In genomic region chr5:16681761-16682335, GRCh38 we compare ENCODE assay signal across 23 cellular contexts.
A peak's percentile ranks its signal among the peaks of the same experiment; 100 is the strongest.
DNase-seq lines count a peak whose midpoint lies in the region; ATAC-seq and TF ChIP-seq lines count a peak whose summit lies in the region.
"Had no signal": no experiment of that assay in that cellular context is flagged by ENCODE, and none has a peak within 500 bp of the region (broad histone marks: within the 10 kb centered on the region; RNA-seq: fewer than 3 reads in every experiment).

No MANE protein-coding gene starts in this region.

- no peaks in the 10 kb centered on the region for H3K9me3 Mint-ChIP-seq in nephron progenitor cell
- H3K9me3 Mint-ChIP-seq: CD4-positive, alpha-beta memory T cell had no signal

- H3K4me3 ChIP-seq in HUES48 (ENCODE audit: low read depth, low read length) (no peak overlapping the region), kidney epithelial cell (ENCODE audit: low read depth, low read length) (no peak overlapping the region)
- H3K4me3 ChIP-seq: A549 had no signal

- H3K36me3 ChIP-seq in HUES48 (ENCODE audit: control insufficient read depth, insufficient read depth, low read length), result peaks cover 94% of the 10 kb centered on the region
- peaks cover 5% of the 10 kb centered on the region for H3K36me3 ChIP-seq in kidney epithelial cell (ENCODE audit: control insufficient read depth, insufficient read depth, low read length)

- ATAC-seq in GM19023 (IDR thresholded peaks at IDR 0.05; ENCODE audit: unreplicated experiment) (no peak), HG02852 (IDR thresholded peaks at IDR 0.05; ENCODE audit: unreplicated experiment) (no peak)
- ATAC-seq: A549, HepG2, PC-3 had no signal

- H3K4me3 Mint-ChIP-seq in nephron progenitor cell, result no peak overlapping the region
- H3K4me3 Mint-ChIP-seq: CD4-positive, alpha-beta memory T cell had no signal

- DNase-seq in kidney epithelial cell (ENCODE audit: low read depth) (peak; percentile 21), nephron progenitor cell (no peak), GM03348 (ENCODE audit: low spot score) (no peak), H4 (ENCODE audit: low spot score) (no peak)
- DNase-seq: C1 segment of cervical spinal cord; CD4-positive, alpha-beta memory T cell; COR-L47; EL; GDM1; MV-4-11; NCI-H1105; NCI-H1436 treated with DMSO at 0.1 percent for 48 hours; NCI-H187 treated with DMSO at 0.1 percent for 48 hours; NCI-H2171 treated with DMSO at 0.1 percent for 48 hours; NCI-H446; NCI-H524 treated with DMSO at 0.1 percent for 48 hours; NCI-H774; PC-3 had no signal

- TF ChIP-seq CTCF in kidney epithelial cell (IDR thresholded peaks at IDR 0.05; ENCODE audit: insufficient read depth, low read length, poor library complexity, severe bottlenecking) (no peak), nephron progenitor cell (IDR thresholded peaks at IDR 0.05) (no peak)

- H3K27ac ChIP-seq in HUES48 (ENCODE audit: low read depth, low read length), result no peak overlapping the region
- H3K27ac ChIP-seq: A549 had no signal

- no peaks in the 10 kb centered on the region for H3K4me1 ChIP-seq in HUES48 (ENCODE audit: control insufficient read depth, insufficient read depth, low read length)
- H3K4me1 ChIP-seq: A549 had no signal

- H3K9me3 ChIP-seq in HUES48 (ENCODE audit: control insufficient read depth, insufficient read depth, low read length), result no peaks in the 10 kb centered on the region
- H3K9me3 ChIP-seq: A549 had no signal

- no peaks in the 10 kb centered on the region for H3K27me3 Mint-ChIP-seq in nephron progenitor cell (ENCODE audit: low read depth, poor library complexity)

- peak overlapping the region; percentile 89 for H3K27ac Mint-ChIP-seq in nephron progenitor cell

- H3K27me3 ChIP-seq in HUES48 (ENCODE audit: control insufficient read depth, insufficient read depth, low read length), result no peaks in the 10 kb centered on the region
- no peaks in the 10 kb centered on the region for H3K27me3 ChIP-seq in kidney epithelial cell (ENCODE audit: control insufficient read depth, insufficient read depth, low read length)

- H3K4me1 Mint-ChIP-seq in nephron progenitor cell, result peaks cover 36% of the 10 kb centered on the region
- H3K4me1 Mint-ChIP-seq: CD4-positive, alpha-beta memory T cell had no signal

- peak overlapping the region; percentile 25; the same call in 1 of the 2 replicates for H3K9ac ChIP-seq in HUES48 (ENCODE audit: low read depth, low read length)

- H3K36me3 Mint-ChIP-seq in nephron progenitor cell (ENCODE audit: low read depth), result peaks cover 87% of the 10 kb centered on the region
- H3K36me3 Mint-ChIP-seq: CD4-positive, alpha-beta memory T cell had no signal
